In genomic region chr14:54453252-54453651, GRCh38 we compare ENCODE assay signal across 21 cellular contexts. TPM values are rescaled to one million over a fixed set of nuclear protein-coding genes. Genes with fewer than 3 reads are reported as not detected.
A peak's percentile ranks its signal among the peaks of the same experiment; 100 is the strongest.
DNase-seq lines count a peak whose midpoint lies in the region; ATAC-seq, FAIRE-seq and TF ChIP-seq lines count a peak whose summit lies in the region.
"Had no signal": no experiment of that assay in that cellular context is flagged by ENCODE, and none has a peak within 500 bp of the region (broad histone marks: within the 10 kb centered on the region; RNA-seq: fewer than 3 reads in every experiment).

No MANE protein-coding gene starts in this region.

- H4K8ac ChIP-seq in neuronal stem cell (ENCODE audit: low read depth, low read length) = no peak overlapping the region

- H3K27ac ChIP-seq in RWPE2 (ENCODE audit: poor library complexity, severe bottlenecking) = peak overlapping the region; percentile 46
- H3K27ac ChIP-seq in foreskin keratinocyte = no peak overlapping the region
- no peak overlapping the region for H3K27ac ChIP-seq in neuronal stem cell (replicated peaks; ENCODE audit: low read length)

- no peak overlapping the region for H2BK120ac ChIP-seq in neuronal stem cell (ENCODE audit: low read depth, low read length)

- H3K18ac ChIP-seq in neuronal stem cell (ENCODE audit: low read length) = no peak overlapping the region

- no peak overlapping the region for H3K9ac ChIP-seq in neuronal stem cell (ENCODE audit: low read depth, low read length, poor library complexity)
- H3K9ac ChIP-seq: GM23248 had no signal

- H3K23ac ChIP-seq in neuronal stem cell (ENCODE audit: low read depth, low read length, poor library complexity) = no peak overlapping the region

- no peak overlapping the region for H2AK5ac ChIP-seq in neuronal stem cell (ENCODE audit: low read depth, low read length)

- H3K4me1 ChIP-seq in RWPE2 (ENCODE audit: insufficient read depth, poor library complexity, severe bottlenecking) = peaks cover 25% of the 10 kb centered on the region
- H3K4me1 ChIP-seq in foreskin keratinocyte = peaks cover 13% of the 10 kb centered on the region
- no peaks in the 10 kb centered on the region for H3K4me1 ChIP-seq in neuronal stem cell (ENCODE audit: control insufficient read depth in 2 of 2, insufficient read depth in 1 of 2, low read depth in 1 of 2, low read length in 2 of 2)
- H3K4me1 ChIP-seq: BE2C, Caco-2 had no signal

- H3K4ac ChIP-seq in neuronal stem cell (ENCODE audit: low read length) = no peak overlapping the region

- H3K36me3 ChIP-seq in RWPE2 (ENCODE audit: low read depth) = no peaks in the 10 kb centered on the region
- H3K36me3 ChIP-seq in bronchial epithelial cell (ENCODE audit: control insufficient read depth, insufficient read depth, low read length) = no peaks in the 10 kb centered on the region
- no peaks in the 10 kb centered on the region for H3K36me3 ChIP-seq in neuronal stem cell (replicated peaks in 1 of 2; ENCODE audit: control insufficient read depth in 2 of 2, insufficient read depth in 2 of 2, low read length in 2 of 2)
- H3K36me3 ChIP-seq: BE2C, HAP-1 had no signal

- H3K79me1 ChIP-seq in neuronal stem cell (ENCODE audit: low read depth, low read length) = no peaks in the 10 kb centered on the region

- H2BK15ac ChIP-seq in neuronal stem cell (ENCODE audit: low read length) = no peak overlapping the region

- H3K14ac ChIP-seq in neuronal stem cell (ENCODE audit: low read length) = no peak overlapping the region

- H2AFZ ChIP-seq in neuronal stem cell (ENCODE audit: low read length) = peak overlapping the region; percentile 13
- H2AFZ ChIP-seq: GM23248 had no signal

- no CpG with 5 or more reads among the region's 3 CpGs for WGBS in neuronal stem cell (ENCODE audit: extremely low coverage in 2 of 2, insufficient read length in 2 of 2, insufficient replicate concordance in 1 of 2), 2 donors

- H3K27me3 ChIP-seq in RWPE2 (ENCODE audit: insufficient read depth, poor library complexity, severe bottlenecking) (no peaks in the 10 kb centered on the region), bronchial epithelial cell (ENCODE audit: control insufficient read depth, insufficient read depth, low read length) (no peaks in the 10 kb centered on the region), foreskin keratinocyte (no peaks in the 10 kb centered on the region), neuronal stem cell (ENCODE audit: control insufficient read depth in 3 of 3, insufficient read depth in 3 of 3, low read depth in 1 of 3, low read length in 3 of 3) (peaks cover 0 to 3% (median 0%) of the 10 kb centered on the region in 3 experiments)
- H3K27me3 ChIP-seq: BE2C had no signal

- no peak overlapping the region for H4K91ac ChIP-seq in neuronal stem cell (ENCODE audit: low read depth, low read length, poor library complexity)

- no peak overlapping the region for H2BK12ac ChIP-seq in neuronal stem cell (ENCODE audit: low read length)

- H3K9me3 ChIP-seq in RWPE2 (ENCODE audit: severe bottlenecking) = no peaks in the 10 kb centered on the region
- H3K9me3 ChIP-seq in neuronal stem cell (replicated peaks in 1 of 2; ENCODE audit: control insufficient read depth in 2 of 2, insufficient read depth in 1 of 2, low read depth in 1 of 2, low read length in 2 of 2) = no peaks in the 10 kb centered on the region
- H3K9me3 ChIP-seq: BE2C, Caco-2, HAP-1 had no signal

- H3K4me2 ChIP-seq in neuronal stem cell (ENCODE audit: insufficient read depth, low read length, poor library complexity, severe bottlenecking) = no peak overlapping the region

- FAIRE-seq in bronchial epithelial cell (lab: Jason Lieb, UNC) = no peak
- FAIRE-seq: A204.1, D721Med, G401.6, GM12891, GM19239, HepG2 had no signal

- DNase-seq in RWPE2 (ENCODE audit: low spot score) = no peak
- DNase-seq in bronchial epithelial cell (ENCODE audit: low read depth) = peak; percentile 49
- peak; percentile 57 to 89 for DNase-seq in foreskin keratinocyte
- no peak for DNase-seq in neuronal stem cell (ENCODE audit: low spot score)
- no peak for DNase-seq in hypothalamus (lab: John Stamatoyannopoulos, UW)
- DNase-seq in cortex of kidney (lab: John Stamatoyannopoulos, UW) = no peak
- DNase-seq: ACHN; BE2C; C1 segment of cervical spinal cord; Caco-2; CD4-positive, alpha-beta T cell had no signal

- no peak overlapping the region for H3K4me3 ChIP-seq in RWPE2 (ENCODE audit: severe bottlenecking)
- H3K4me3 ChIP-seq in bronchial epithelial cell (ENCODE audit: low read depth, low read length) = no peak overlapping the region
- no peak overlapping the region for H3K4me3 ChIP-seq in neuronal stem cell (ENCODE audit: low read length in 2 of 2)
- H3K4me3 ChIP-seq: GM23248, HAP-1 had no signal

- TF ChIP-seq CTCF in RWPE2 (IDR thresholded peaks at IDR 0.05; ENCODE audit: poor library complexity, severe bottlenecking) = no peak
- no peak for TF ChIP-seq CTCF in bronchial epithelial cell (IDR thresholded peaks at IDR 0.05; ENCODE audit: insufficient read depth, low read length, severe bottlenecking)
- no peak for TF ChIP-seq CTCF in foreskin keratinocyte (conservative IDR thresholded peaks at IDR 0.05)

- H2BK5ac ChIP-seq in neuronal stem cell (ENCODE audit: low read length) = no peak overlapping the region

- ATAC-seq in RWPE2 (ENCODE audit: low read depth) = peak; percentile 66
- peak; percentile 87 for ATAC-seq in foreskin keratinocyte
- ATAC-seq in HG02973 (IDR thresholded peaks at IDR 0.05; ENCODE audit: unreplicated experiment) = no peak
- ATAC-seq: HepG2 had no signal

RNA-seq across cellular contexts. Expression of gene CNIH1, which starts 12.1 kb away (rescaled TPM):
- 54.5 and 125 TPM in 2 replicates for total RNA-seq in bronchial epithelial cell
- 117 and 119 TPM in 2 replicates for total RNA-seq in foreskin keratinocyte
- polyA plus RNA-seq in foreskin keratinocyte = 110 and 127 TPM in 2 replicates
- polyA plus RNA-seq in neuronal stem cell (2013, experiment 1 of 2) = 141 TPM
- polyA plus RNA-seq in neuronal stem cell (2013, experiment 2 of 2) = 128 TPM

RNA-seq across cellular contexts. Expression of gene GMFB, which starts 35.5 kb away (rescaled TPM):
- 55.0 and 74.5 TPM in 2 replicates for total RNA-seq in bronchial epithelial cell
- total RNA-seq in foreskin keratinocyte = 57.6 and 58.2 TPM in 2 replicates
- polyA plus RNA-seq in foreskin keratinocyte = 19.0 and 21.2 TPM in 2 replicates
- 54.7 TPM for polyA plus RNA-seq in neuronal stem cell (2013, experiment 1 of 2)
- 55.2 TPM for polyA plus RNA-seq in neuronal stem cell (2013, experiment 2 of 2)

RNA-seq across cellular contexts. Expression of gene CDKN3, which starts 56.4 kb away (rescaled TPM):
- total RNA-seq in bronchial epithelial cell (3.7 and 15.4 TPM in 2 replicates), foreskin keratinocyte (61.1 and 79.3 TPM in 2 replicates)
- 63.7 and 88.0 TPM in 2 replicates for polyA plus RNA-seq in foreskin keratinocyte
- 95.8 TPM for polyA plus RNA-seq in neuronal stem cell (2013, experiment 1 of 2)
- polyA plus RNA-seq in neuronal stem cell (2013, experiment 2 of 2) = 96.2 TPM
- polyA plus RNA-seq: IgD-negative memory B cell had no signal

RNA-seq across cellular contexts. Expression of gene CGRRF1, which starts 56.5 kb away (rescaled TPM):
- total RNA-seq in bronchial epithelial cell = 19.7 and 20.6 TPM in 2 replicates
- total RNA-seq in foreskin keratinocyte = 11.6 and 12.4 TPM in 2 replicates
- 14.6 and 15.0 TPM in 2 replicates for polyA plus RNA-seq in foreskin keratinocyte
- polyA plus RNA-seq in neuronal stem cell (2013, experiment 1 of 2) = 18.5 TPM
- 20.2 TPM for polyA plus RNA-seq in neuronal stem cell (2013, experiment 2 of 2)

Comparison
In these comparisons a context has a peak if more than half of its experiments do, and no peak if none do; other contexts are left out.
1. DNase-seq: peak in bronchial epithelial cell (single experiment) and foreskin keratinocyte (2 of 2); none in RWPE2 (single experiment), neuronal stem cell (single experiment), hypothalamus (0 of 51) and cortex of kidney (single experiment).